Comparison of ENCODE assay signal across 8 cellular contexts in genomic region chr14:31420319-31421081, GRCh38. TPM values are rescaled to one million over a fixed set of nuclear protein-coding genes. Genes with fewer than 3 reads are reported as not detected.
DNase-seq lines count a peak whose midpoint lies in the region; ATAC-seq, FAIRE-seq and TF ChIP-seq lines count a peak whose summit lies in the region.

HEATR5A (minus strand) TSS chr14:31420550; CDS start chr14:31402975, 17,575 bp downstream.

- H3K4me3 ChIP-seq in WERI-Rb-1 (ENCODE audit: low read depth, low read length) (peak within 1 kb of the TSS; percentile 98), mammary epithelial cell (replicated peaks in 1 of 3; ENCODE audit: insufficient read depth in 1 of 3, low read depth in 2 of 3, low read length in 3 of 3) (peak within 1 kb of the TSS; percentile 92 to 96 (median 95)), small intestine (ENCODE audit: low read depth in 1 of 2, low read length in 2 of 2) (peak within 1 kb of the TSS; percentile 81 to 90)

- no peaks in the 10 kb centered on the region for H4K20me1 ChIP-seq in mammary epithelial cell (ENCODE audit: insufficient read depth, low read length)

- intact Hi-C loops in mammary epithelial cell (cut with micrococcal nuclease) = no loop called here

- peaks cover 39% of the 10 kb centered on the region for H3K79me2 ChIP-seq in mammary epithelial cell (ENCODE audit: insufficient read depth, low read length)

- in situ Hi-C loops in mammary epithelial cell (cut with MboI; ENCODE audit: low sequenced_read_pairs in 2 of 2) = no loop called here

- peak within 1 kb of the TSS; percentile 79 for H3K9ac ChIP-seq in mammary epithelial cell (ENCODE audit: insufficient read depth, low read length)

- H3K27ac ChIP-seq in WERI-Rb-1 (peak within 1 kb of the TSS; percentile 77), mammary epithelial cell (ENCODE audit: insufficient read depth, low read depth, low read length) (peak within 1 kb of the TSS; percentile 59), small intestine (ENCODE audit: low read depth in 1 of 2, low read length in 1 of 2) (peak within 1 kb of the TSS; percentile 88 to 94)

- CTCF ChIA-PET in mammary epithelial cell (lab: Charles Lee; ENCODE audit: low non-redundant PET) = interaction anchor here (0.6 kb wide), 1 partner anchor 1093 kb away, joined by 3 read pairs; no protein-coding TSS in a partner anchor

- no peak for FAIRE-seq in small intestine (lab: Jason Lieb, UNC)

- whole genome bisulfite sequencing in mammary epithelial cell (ENCODE audit: low coverage, missing lambda C conversion rate) = 6% methylated on average over 30 of the region's 56 CpGs
- 1 to 3% (median 2%) methylated on average over 52 to 56 of the region's 56 CpGs for WGBS in small intestine, 3 donors

- H3K4me1 ChIP-seq in mammary epithelial cell (ENCODE audit: insufficient read depth, low read length) (peaks cover 5% of the 10 kb centered on the region), small intestine (ENCODE audit: control insufficient read depth in 2 of 2, insufficient read depth in 1 of 2, low read depth in 1 of 2, low read length in 1 of 2) (no peaks in the 10 kb centered on the region)

- ATAC-seq in GM18907 (IDR thresholded peaks at IDR 0.05; ENCODE audit: unreplicated experiment) (peak; percentile 96), HG03139 (IDR thresholded peaks at IDR 0.05; ENCODE audit: unreplicated experiment) (peak; percentile 97)

- peak within 1 kb of the TSS; percentile 83 for H3K4me2 ChIP-seq in mammary epithelial cell (ENCODE audit: insufficient read depth, low read depth, low read length)

- H3K27me3 ChIP-seq in WERI-Rb-1 (ENCODE audit: insufficient read depth, low read depth, severe bottlenecking) = no peaks in the 10 kb centered on the region
- no peaks in the 10 kb centered on the region for H3K27me3 ChIP-seq in mammary epithelial cell (ENCODE audit: insufficient read depth, low read length)
- no peaks in the 10 kb centered on the region for H3K27me3 ChIP-seq in small intestine (ENCODE audit: control insufficient read depth in 2 of 2, insufficient read depth in 2 of 2, low read length in 2 of 2)

- TF ChIP-seq CTCF in WERI-Rb-1 (IDR thresholded peaks at IDR 0.05; ENCODE audit: low read depth, low read length) (peak; percentile 31; the same call in 1 of the 2 replicates), mammary epithelial cell (conservative IDR thresholded peaks at IDR 0.05 in 1 of 2, IDR thresholded peaks at IDR 0.05 in 1 of 2; ENCODE audit: extremely low read depth in 1 of 2, insufficient read depth in 1 of 2, low read depth in 1 of 2, low read length in 2 of 2) (no peak)

- dilution Hi-C loops in mammary epithelial cell (cut with HindIII; ENCODE audit: low sequenced_read_pairs) = no loop called here

- peak within 1 kb of the TSS; percentile 99 for H2AFZ ChIP-seq in mammary epithelial cell (ENCODE audit: low read depth, low read length)

- BruUV-seq in mammary epithelial cell (replicated peaks; lab: Mats Ljungman, UMichigan) = no TSS peak

- DNase-seq in AG08396 (ENCODE audit: low spot score) = peak; percentile 98
- peak; percentile 88 for DNase-seq in NCI-H2196 treated with DMSO at 0.1 percent for 48 hours (lab: John Stamatoyannopoulos, UW; ENCODE audit: unreplicated experiment)
- DNase-seq in WERI-Rb-1 = peak; percentile 95
- peak; percentile 94 for DNase-seq in mammary epithelial cell
- peak; percentile 96 for DNase-seq in iPS-NIHi11 (ENCODE audit: low spot score)
- DNase-seq in small intestine = peak; percentile 93

- H3K36me3 ChIP-seq in WERI-Rb-1 (no peaks in the 10 kb centered on the region), mammary epithelial cell (ENCODE audit: insufficient read depth, low read length) (no peaks in the 10 kb centered on the region), small intestine (ENCODE audit: control insufficient read depth in 2 of 2, insufficient read depth in 2 of 2, low read length in 2 of 2) (no peaks in the 10 kb centered on the region)

- H3K9me3 ChIP-seq in WERI-Rb-1 (ENCODE audit: severe bottlenecking) = no peaks in the 10 kb centered on the region
- no peaks in the 10 kb centered on the region for H3K9me3 ChIP-seq in mammary epithelial cell (replicated peaks; ENCODE audit: insufficient read depth, low read length)
- H3K9me3 ChIP-seq in small intestine (ENCODE audit: control insufficient read depth, low read depth) = no peaks in the 10 kb centered on the region

RNA-seq across cellular contexts. Expression of gene HEATR5A, which starts in this region (rescaled TPM):
- total RNA-seq in mammary epithelial cell = 10 to 100 TPM; 32.1 to 37.5 TPM
- polyA plus RNA-seq in mammary epithelial cell (12.2 TPM), small intestine (10 to 100 TPM in 1 of 3 donors, 1 to 10 TPM in 2; 8.1 to 21.2 (median 8.4) TPM)
- 18.1 TPM for polyA minus RNA-seq in mammary epithelial cell

Comparison
In these comparisons a context has a peak if more than half of its experiments do, and no peak if none do; other contexts are left out.
1. Peak in every context shown above with its lines: DNase-seq, ATAC-seq, H3K4me3 ChIP-seq and H3K27ac ChIP-seq.